Comparison of ENCODE assay signal across 1 cellular context in the genomic region with DNA sequence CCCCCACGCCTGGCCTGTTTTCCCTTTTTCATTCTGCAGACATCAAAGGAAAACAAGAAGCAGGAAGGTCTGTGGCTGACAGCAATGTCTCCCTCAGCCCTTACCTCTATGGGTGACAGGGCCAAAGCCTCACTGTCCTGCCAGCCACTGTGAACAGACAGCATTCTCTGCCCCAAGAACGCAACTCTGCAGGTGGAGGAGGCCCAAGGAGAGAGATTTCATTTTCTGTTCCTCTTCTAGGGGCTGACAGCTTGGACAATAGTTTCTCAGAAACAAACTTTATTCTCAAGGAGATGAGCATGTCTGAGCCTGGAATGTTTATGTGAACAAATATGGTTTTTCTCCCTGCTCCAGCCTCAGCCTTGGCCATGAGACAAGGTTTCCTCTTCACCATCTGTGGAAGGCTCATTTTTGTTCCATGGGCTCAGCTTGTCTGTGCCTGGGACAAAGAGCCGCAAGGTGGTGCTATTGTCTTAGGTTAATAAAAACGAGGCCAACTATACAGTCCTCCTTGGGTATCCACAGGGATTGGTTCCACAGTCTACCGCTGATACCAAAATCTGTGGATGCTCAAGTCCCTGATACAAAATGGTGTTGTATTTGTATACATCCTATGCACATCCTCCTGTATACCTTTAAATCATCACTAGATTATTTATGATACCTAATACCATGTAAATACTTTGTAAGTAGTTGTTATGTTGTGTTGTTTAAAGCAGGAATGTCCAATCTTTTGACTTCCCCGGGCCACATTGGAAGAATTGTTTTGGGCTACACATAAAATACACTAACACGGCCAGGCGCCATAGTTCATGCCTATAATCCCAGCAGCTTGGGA.
A peak's percentile ranks its signal among the peaks of the same experiment; 100 is the strongest.
TF ChIP-seq lines count a peak whose summit lies in the region.

No MANE protein-coding gene starts in this region.

TF ChIP-seq in HepG2, 621 proteins besides CTCF, POLR2A, EP300 and RAD21:
- no peak for TF ChIP-seq ZNF563 (CRISPR knock-in tag; IDR thresholded peaks at IDR 0.05)
- TF ChIP-seq, protein P1, sequence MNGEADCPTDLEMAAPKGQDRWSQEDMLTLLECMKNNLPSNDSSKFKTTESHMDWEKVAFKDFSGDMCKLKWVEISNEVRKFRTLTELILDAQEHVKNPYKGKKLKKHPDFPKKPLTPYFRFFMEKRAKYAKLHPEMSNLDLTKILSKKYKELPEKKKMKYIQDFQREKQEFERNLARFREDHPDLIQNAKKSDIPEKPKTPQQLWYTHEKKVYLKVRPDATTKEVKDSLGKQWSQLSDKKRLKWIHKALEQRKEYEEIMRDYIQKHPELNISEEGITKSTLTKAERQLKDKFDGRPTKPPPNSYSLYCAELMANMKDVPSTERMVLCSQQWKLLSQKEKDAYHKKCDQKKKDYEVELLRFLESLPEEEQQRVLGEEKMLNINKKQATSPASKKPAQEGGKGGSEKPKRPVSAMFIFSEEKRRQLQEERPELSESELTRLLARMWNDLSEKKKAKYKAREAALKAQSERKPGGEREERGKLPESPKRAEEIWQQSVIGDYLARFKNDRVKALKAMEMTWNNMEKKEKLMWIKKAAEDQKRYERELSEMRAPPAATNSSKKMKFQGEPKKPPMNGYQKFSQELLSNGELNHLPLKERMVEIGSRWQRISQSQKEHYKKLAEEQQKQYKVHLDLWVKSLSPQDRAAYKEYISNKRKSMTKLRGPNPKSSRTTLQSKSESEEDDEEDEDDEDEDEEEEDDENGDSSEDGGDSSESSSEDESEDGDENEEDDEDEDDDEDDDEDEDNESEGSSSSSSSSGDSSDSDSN (CRISPR knock-in tag; IDR thresholded peaks at IDR 0.05): no peak
- TF ChIP-seq, protein P2, sequence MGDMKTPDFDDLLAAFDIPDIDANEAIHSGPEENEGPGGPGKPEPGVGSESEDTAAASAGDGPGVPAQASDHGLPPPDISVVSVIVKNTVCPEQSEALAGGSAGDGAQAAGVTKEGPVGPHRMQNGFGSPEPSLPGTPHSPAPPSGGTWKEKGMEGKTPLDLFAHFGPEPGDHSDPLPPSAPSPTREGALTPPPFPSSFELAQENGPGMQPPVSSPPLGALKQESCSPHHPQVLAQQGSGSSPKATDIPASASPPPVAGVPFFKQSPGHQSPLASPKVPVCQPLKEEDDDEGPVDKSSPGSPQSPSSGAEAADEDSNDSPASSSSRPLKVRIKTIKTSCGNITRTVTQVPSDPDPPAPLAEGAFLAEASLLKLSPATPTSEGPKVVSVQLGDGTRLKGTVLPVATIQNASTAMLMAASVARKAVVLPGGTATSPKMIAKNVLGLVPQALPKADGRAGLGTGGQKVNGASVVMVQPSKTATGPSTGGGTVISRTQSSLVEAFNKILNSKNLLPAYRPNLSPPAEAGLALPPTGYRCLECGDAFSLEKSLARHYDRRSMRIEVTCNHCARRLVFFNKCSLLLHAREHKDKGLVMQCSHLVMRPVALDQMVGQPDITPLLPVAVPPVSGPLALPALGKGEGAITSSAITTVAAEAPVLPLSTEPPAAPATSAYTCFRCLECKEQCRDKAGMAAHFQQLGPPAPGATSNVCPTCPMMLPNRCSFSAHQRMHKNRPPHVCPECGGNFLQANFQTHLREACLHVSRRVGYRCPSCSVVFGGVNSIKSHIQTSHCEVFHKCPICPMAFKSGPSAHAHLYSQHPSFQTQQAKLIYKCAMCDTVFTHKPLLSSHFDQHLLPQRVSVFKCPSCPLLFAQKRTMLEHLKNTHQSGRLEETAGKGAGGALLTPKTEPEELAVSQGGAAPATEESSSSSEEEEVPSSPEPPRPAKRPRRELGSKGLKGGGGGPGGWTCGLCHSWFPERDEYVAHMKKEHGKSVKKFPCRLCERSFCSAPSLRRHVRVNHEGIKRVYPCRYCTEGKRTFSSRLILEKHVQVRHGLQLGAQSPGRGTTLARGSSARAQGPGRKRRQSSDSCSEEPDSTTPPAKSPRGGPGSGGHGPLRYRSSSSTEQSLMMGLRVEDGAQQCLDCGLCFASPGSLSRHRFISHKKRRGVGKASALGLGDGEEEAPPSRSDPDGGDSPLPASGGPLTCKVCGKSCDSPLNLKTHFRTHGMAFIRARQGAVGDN (CRISPR knock-in tag; IDR thresholded peaks at IDR 0.05): no peak
- TF ChIP-seq, protein P3, sequence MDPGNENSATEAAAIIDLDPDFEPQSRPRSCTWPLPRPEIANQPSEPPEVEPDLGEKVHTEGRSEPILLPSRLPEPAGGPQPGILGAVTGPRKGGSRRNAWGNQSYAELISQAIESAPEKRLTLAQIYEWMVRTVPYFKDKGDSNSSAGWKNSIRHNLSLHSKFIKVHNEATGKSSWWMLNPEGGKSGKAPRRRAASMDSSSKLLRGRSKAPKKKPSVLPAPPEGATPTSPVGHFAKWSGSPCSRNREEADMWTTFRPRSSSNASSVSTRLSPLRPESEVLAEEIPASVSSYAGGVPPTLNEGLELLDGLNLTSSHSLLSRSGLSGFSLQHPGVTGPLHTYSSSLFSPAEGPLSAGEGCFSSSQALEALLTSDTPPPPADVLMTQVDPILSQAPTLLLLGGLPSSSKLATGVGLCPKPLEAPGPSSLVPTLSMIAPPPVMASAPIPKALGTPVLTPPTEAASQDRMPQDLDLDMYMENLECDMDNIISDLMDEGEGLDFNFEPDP (CRISPR knock-in tag; conservative IDR thresholded peaks at IDR 0.05): no peak
- TF ChIP-seq RNF2 (conservative IDR thresholded peaks at IDR 0.05; ENCODE audit: low read depth): no peak
- no peak for TF ChIP-seq PAF1 (CRISPR knock-in tag; IDR thresholded peaks at IDR 0.05)
- TF ChIP-seq ZNF329 (CRISPR knock-in tag; IDR thresholded peaks at IDR 0.05; ENCODE audit: low read depth): no peak
- TF ChIP-seq SYNCRIP (IDR thresholded peaks at IDR 0.05; ENCODE audit: insufficient read depth, low read depth, low read length): no peak
- no peak for TF ChIP-seq ZNF607 (CRISPR knock-in tag; IDR thresholded peaks at IDR 0.05; ENCODE audit: borderline replicate concordance)
- no peak for TF ChIP-seq TBX3 (IDR thresholded peaks at IDR 0.05; ENCODE audit: borderline replicate concordance)
- TF ChIP-seq STAG1 (CRISPR knock-in tag; IDR thresholded peaks at IDR 0.05): peak; percentile 90
- TF ChIP-seq EEA1 (CRISPR knock-in tag; IDR thresholded peaks at IDR 0.05; ENCODE audit: borderline replicate concordance): no peak
- TF ChIP-seq POLR2AphosphoS5 (IDR thresholded peaks at IDR 0.05; ENCODE audit: low read depth, low read length): no peak
- no peak for TF ChIP-seq KAT8 (CRISPR knock-in tag; IDR thresholded peaks at IDR 0.05)
- no peak for TF ChIP-seq ZNF543 (CRISPR knock-in tag; IDR thresholded peaks at IDR 0.05)
- TF ChIP-seq FIP1L1 (IDR thresholded peaks at IDR 0.05; ENCODE audit: borderline replicate concordance, insufficient read depth, low read depth, low read length): no peak
- TF ChIP-seq, protein P4, sequence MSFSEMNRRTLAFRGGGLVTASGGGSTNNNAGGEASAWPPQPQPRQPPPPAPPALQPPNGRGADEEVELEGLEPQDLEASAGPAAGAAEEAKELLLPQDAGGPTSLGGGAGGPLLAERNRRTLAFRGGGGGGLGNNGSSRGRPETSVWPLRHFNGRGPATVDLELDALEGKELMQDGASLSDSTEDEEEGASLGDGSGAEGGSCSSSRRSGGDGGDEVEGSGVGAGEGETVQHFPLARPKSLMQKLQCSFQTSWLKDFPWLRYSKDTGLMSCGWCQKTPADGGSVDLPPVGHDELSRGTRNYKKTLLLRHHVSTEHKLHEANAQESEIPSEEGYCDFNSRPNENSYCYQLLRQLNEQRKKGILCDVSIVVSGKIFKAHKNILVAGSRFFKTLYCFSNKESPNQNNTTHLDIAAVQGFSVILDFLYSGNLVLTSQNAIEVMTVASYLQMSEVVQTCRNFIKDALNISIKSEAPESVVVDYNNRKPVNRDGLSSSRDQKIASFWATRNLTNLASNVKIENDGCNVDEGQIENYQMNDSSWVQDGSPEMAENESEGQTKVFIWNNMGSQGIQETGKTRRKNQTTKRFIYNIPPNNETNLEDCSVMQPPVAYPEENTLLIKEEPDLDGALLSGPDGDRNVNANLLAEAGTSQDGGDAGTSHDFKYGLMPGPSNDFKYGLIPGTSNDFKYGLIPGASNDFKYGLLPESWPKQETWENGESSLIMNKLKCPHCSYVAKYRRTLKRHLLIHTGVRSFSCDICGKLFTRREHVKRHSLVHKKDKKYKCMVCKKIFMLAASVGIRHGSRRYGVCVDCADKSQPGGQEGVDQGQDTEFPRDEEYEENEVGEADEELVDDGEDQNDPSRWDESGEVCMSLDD (CRISPR knock-in tag; IDR thresholded peaks at IDR 0.05; ENCODE audit: borderline replicate concordance): no peak
- TF ChIP-seq, protein P5, sequence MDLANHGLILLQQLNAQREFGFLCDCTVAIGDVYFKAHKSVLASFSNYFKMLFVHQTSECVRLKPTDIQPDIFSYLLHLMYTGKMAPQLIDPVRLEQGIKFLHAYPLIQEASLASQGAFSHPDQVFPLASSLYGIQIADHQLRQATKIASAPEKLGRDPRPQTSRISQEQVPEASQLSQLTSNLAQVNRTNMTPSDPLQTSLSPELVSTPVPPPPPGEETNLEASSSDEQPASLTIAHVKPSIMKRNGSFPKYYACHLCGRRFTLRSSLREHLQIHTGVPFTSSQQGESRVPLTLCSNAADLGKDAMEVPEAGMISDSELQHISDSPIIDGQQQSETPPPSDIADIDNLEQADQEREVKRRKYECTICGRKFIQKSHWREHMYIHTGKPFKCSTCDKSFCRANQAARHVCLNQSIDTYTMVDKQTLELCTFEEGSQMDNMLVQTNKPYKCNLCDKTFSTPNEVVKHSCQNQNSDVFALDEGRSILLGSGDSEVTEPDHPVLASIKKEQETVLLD (CRISPR knock-in tag; IDR thresholded peaks at IDR 0.05; ENCODE audit: low read depth): no peak
- TF ChIP-seq TEAD3 (CRISPR knock-in tag; optimal IDR thresholded peaks at IDR 0.05; ENCODE audit: borderline replicate concordance): peak; percentile 23
- TF ChIP-seq KLF13 (CRISPR knock-in tag; IDR thresholded peaks at IDR 0.05): no peak
- TF ChIP-seq, protein P6, sequence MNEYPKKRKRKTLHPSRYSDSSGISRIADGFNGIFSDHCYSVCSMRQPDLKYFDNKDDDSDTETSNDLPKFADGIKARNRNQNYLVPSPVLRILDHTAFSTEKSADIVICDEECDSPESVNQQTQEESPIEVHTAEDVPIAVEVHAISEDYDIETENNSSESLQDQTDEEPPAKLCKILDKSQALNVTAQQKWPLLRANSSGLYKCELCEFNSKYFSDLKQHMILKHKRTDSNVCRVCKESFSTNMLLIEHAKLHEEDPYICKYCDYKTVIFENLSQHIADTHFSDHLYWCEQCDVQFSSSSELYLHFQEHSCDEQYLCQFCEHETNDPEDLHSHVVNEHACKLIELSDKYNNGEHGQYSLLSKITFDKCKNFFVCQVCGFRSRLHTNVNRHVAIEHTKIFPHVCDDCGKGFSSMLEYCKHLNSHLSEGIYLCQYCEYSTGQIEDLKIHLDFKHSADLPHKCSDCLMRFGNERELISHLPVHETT (CRISPR knock-in tag; conservative IDR thresholded peaks at IDR 0.05): no peak
- no peak for TF ChIP-seq ZNF225 (CRISPR knock-in tag; IDR thresholded peaks at IDR 0.05)
- TF ChIP-seq PAX8 (CRISPR knock-in tag; IDR thresholded peaks at IDR 0.05; ENCODE audit: borderline replicate concordance): no peak
- TF ChIP-seq SMC3 (IDR thresholded peaks at IDR 0.05; ENCODE audit: low read length): peak; percentile 76
- TF ChIP-seq MTF2 (CRISPR knock-in tag; IDR thresholded peaks at IDR 0.05; ENCODE audit: borderline replicate concordance): no peak
- no peak for TF ChIP-seq SMARCE1 (IDR thresholded peaks at IDR 0.05; ENCODE audit: borderline replicate concordance)
- TF ChIP-seq ZNF564 (CRISPR knock-in tag; IDR thresholded peaks at IDR 0.05): no peak
- TF ChIP-seq XRCC5 (optimal IDR thresholded peaks at IDR 0.05; ENCODE audit: low read length): peak; percentile 58
- TF ChIP-seq ZNF761 (CRISPR knock-in tag; conservative IDR thresholded peaks at IDR 0.05): no peak
- no peak for TF ChIP-seq SIX1 (CRISPR knock-in tag; IDR thresholded peaks at IDR 0.05; ENCODE audit: borderline replicate concordance)
